In genomic region chr20:54224642-54225041, GRCh38 we compare ENCODE assay signal across 2 cellular contexts. TPM values are rescaled to one million over a fixed set of nuclear protein-coding genes. Genes with fewer than 3 reads are reported as not detected.
"Had no signal": no experiment of that assay in that cellular context is flagged by ENCODE, and none has a peak within 500 bp of the region (broad histone marks: within the 10 kb centered on the region; RNA-seq: fewer than 3 reads in every experiment).

No MANE protein-coding gene starts in this region.

RNA-seq across cellular contexts. Expression of gene CYP24A1, which starts 50.9 kb away (rescaled TPM):
- total RNA-seq: IMR-90 had no signal
- polyA plus RNA-seq: IgD-negative memory B cell, IMR-90 had no signal
